In the genomic region with DNA sequence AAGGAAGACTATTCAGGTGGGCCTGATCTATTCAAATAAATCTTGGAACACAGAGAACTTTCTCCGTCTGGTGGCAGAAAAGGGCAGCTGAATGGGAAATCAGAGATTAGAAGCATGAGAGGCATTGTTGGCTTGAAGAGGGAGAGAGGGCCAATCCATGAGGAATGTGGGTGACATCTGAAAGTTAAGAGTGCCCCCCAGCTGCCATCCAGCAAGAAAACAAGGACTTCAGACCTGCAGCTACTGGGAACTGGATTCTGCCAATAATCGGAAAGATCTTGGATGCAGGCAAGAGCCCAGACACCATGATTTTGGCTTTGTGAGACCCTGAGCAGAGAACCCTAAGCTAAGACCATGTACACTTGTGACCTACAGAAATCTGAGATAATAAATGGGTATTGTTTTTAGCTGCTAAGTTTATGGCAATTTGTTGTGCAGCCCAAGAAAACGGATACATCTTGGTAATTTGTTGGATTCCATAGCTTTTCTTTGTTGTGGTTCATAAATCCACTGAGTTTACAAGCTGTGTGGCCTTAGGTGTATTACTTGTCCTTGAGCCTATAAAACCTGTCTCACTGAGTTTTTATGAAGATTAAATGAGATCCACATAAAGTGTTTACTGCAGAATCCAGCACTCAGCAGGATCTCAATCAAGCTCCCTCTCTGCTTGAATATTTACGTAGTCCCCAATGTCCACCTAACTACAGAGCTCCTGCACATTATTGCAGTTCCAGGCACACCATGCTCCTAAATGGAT, we compare ENCODE assay signal across 28 cellular contexts.
DNase-seq lines count a peak whose midpoint lies in the region; ATAC-seq, FAIRE-seq and TF ChIP-seq lines count a peak whose summit lies in the region.
"Had no signal": no experiment of that assay in that cellular context is flagged by ENCODE, and none has a peak within 500 bp of the region (broad histone marks: within the 10 kb centered on the region; RNA-seq: fewer than 3 reads in every experiment).

No MANE protein-coding gene starts in this region.

- H3K79me1 ChIP-seq in H1 (ENCODE audit: low read depth, low read length) = no peaks in the 10 kb centered on the region

- H2BK12ac ChIP-seq in H1 (ENCODE audit: low read depth, low read length) = no peak overlapping the region

- no peak overlapping the region for H3K4ac ChIP-seq in H1 (replicated peaks; ENCODE audit: insufficient read length, low read depth, low read length)

- H3K27ac ChIP-seq in H1 (ENCODE audit: low read depth, low read length) (no peak overlapping the region), psoas muscle (no peak overlapping the region)
- H3K27ac ChIP-seq: body of pancreas, spleen, tibial artery had no signal

- no peak overlapping the region for H2BK20ac ChIP-seq in H1 (ENCODE audit: low read length)

- H3K4me3 ChIP-seq in H1 (ENCODE audit: extremely low read depth in 1 of 4, insufficient read depth in 2 of 4, low read depth in 3 of 4, low read length in 4 of 4) (no peak overlapping the region), psoas muscle (no peak overlapping the region)
- H3K4me3 ChIP-seq: body of pancreas, spleen, tibial artery had no signal

- no peaks in the 10 kb centered on the region for H3K9me3 ChIP-seq in H1 (ENCODE audit: insufficient read depth in 2 of 2, low read depth in 1 of 2, low read length in 1 of 2)
- no peaks in the 10 kb centered on the region for H3K9me3 ChIP-seq in psoas muscle
- H3K9me3 ChIP-seq: body of pancreas, tibial artery had no signal

- H4K20me1 ChIP-seq in H1 (replicated peaks in 1 of 2; ENCODE audit: control insufficient read depth in 1 of 2, insufficient read depth in 2 of 2, low read length in 2 of 2) = no peaks in the 10 kb centered on the region

- no peaks in the 10 kb centered on the region for H3K79me2 ChIP-seq in H1 (ENCODE audit: control insufficient read depth in 1 of 2, insufficient read depth in 2 of 2, low read length in 2 of 2)

- H3K56ac ChIP-seq in H1 (replicated peaks; ENCODE audit: insufficient read length, low read depth, low read length) = no peak overlapping the region

- H3K36me3 ChIP-seq in H1 (ENCODE audit: control insufficient read depth in 2 of 4, insufficient read depth in 4 of 4, low read length in 3 of 4) (no peaks in the 10 kb centered on the region), psoas muscle (ENCODE audit: insufficient read depth in 1 of 2, low read depth in 1 of 2) (peaks cover 4 to 27% of the 10 kb centered on the region in 2 donors)

- no peak overlapping the region for H2AFZ ChIP-seq in H1 (ENCODE audit: low read length)

- TF ChIP-seq CTCF in HFFc6 (IDR thresholded peaks at IDR 0.05) (peak; percentile 9; the same call in 1 of the 2 replicates), H1 (IDR thresholded peaks at IDR 0.05; ENCODE audit: control extremely low read depth in 1 of 3, insufficient read depth in 1 of 3, low read depth in 1 of 3, low read length in 3 of 3) (peak; percentile 29 to 32 (median 30)), psoas muscle (IDR thresholded peaks at IDR 0.05) (no peak)

- H3K14ac ChIP-seq in H1 (ENCODE audit: insufficient read length) = no peak overlapping the region

- no peak overlapping the region for H2BK15ac ChIP-seq in H1 (ENCODE audit: low read length)

- H3K4me1 Mint-ChIP-seq in HFFc6 (ENCODE audit: low read depth) = peaks cover 21% of the 10 kb centered on the region
- peaks cover 6% of the 10 kb centered on the region for H3K4me1 Mint-ChIP-seq in stimulated activated memory B cell treated with anti-CD40 and anti-IgM and Interleukin-4, amounts not matched to agents 10 μg/mL and 1 μg/mL and 100 μg/mL, for 72 hours

- intact Hi-C loops in psoas muscle (cut with DNase I) = no loop called here

- no peak overlapping the region for H4K8ac ChIP-seq in H1 (ENCODE audit: extremely low read depth, insufficient read depth, low read length)

- H4K91ac ChIP-seq in H1 (replicated peaks; ENCODE audit: insufficient read length, low read length) = no peak overlapping the region

- WGBS in H1 (ENCODE audit: extremely low coverage in 1 of 2, insufficient coverage in 1 of 2, insufficient read length in 1 of 2, insufficient replicate concordance in 2 of 2, low coverage in 1 of 2, low lambda C conversion rate in 2 of 2, missing lambda C conversion rate in 1 of 2), 2 experiments = 80% methylated on average over 4 of the region's 4 CpGs; no CpG with 5 or more reads in 1 of the 2 experiments
- 61 to 74% (median 63%) methylated on average over 4 of the region's 4 CpGs for WGBS in psoas muscle, 3 donors

- H3K36me3 Mint-ChIP-seq in HFFc6 (ENCODE audit: low read depth) = peaks cover 7% of the 10 kb centered on the region; the same call in 1 of the 2 replicates
- no peaks in the 10 kb centered on the region for H3K36me3 Mint-ChIP-seq in stimulated activated memory B cell treated with anti-CD40 and anti-IgM and Interleukin-4, amounts not matched to agents 10 μg/mL and 1 μg/mL and 100 μg/mL, for 72 hours

- H3K27me3 Mint-ChIP-seq in HFFc6 (ENCODE audit: insufficient read depth) = peaks cover 3% of the 10 kb centered on the region
- peaks cover 17% of the 10 kb centered on the region for H3K27me3 Mint-ChIP-seq in stimulated activated memory B cell treated with anti-CD40 and anti-IgM and Interleukin-4, amounts not matched to agents 10 μg/mL and 1 μg/mL and 100 μg/mL, for 72 hours
- H3K27me3 Mint-ChIP-seq: stimulated activated naive CD8-positive, alpha-beta T cell treated with anti-CD3 and anti-CD28 coated beads, Interleukin-15, Interleukin-2, amounts not matched to agents 100 ng/mL and 50 ng/mL, for 24 hours had no signal

- H4K5ac ChIP-seq in H1 (ENCODE audit: insufficient read length, low read depth, low read length) = no peak overlapping the region

- peak; percentile 60 to 69 for TF ChIP-seq RAD21 in H1 (IDR thresholded peaks at IDR 0.05 in 1 of 2, conservative IDR thresholded peaks at IDR 0.05 in 1 of 2; ENCODE audit: low read depth in 2 of 2, low read length in 2 of 2)

- POLR2A ChIA-PET in H1 (lab: Charles Lee; ENCODE audit: partially characterized antibody) = no interaction called here

- no peak for FAIRE-seq in H1 (lab: Jason Lieb, UNC)
- FAIRE-seq: HTR-8/SVneo had no signal

- TF ChIP-seq POLR2A in H1 (IDR thresholded peaks at IDR 0.05; ENCODE audit: control extremely low read depth in 1 of 2, low read depth in 2 of 2, low read length in 2 of 2) = no peak

- H2BK5ac ChIP-seq in H1 (ENCODE audit: low read depth, low read length) = no peak overlapping the region

- DNase-seq in NCI-H345 (lab: John Stamatoyannopoulos, UW) = peak; percentile 2
- DNase-seq in NCI-H345 treated with DMSO at 0.1 percent for 48 hours (lab: John Stamatoyannopoulos, UW; ENCODE audit: unreplicated experiment) = no peak
- no peak for DNase-seq in HFFc6
- no peak for DNase-seq in H1 (ENCODE audit: low read depth in 1 of 2, low spot score in 2 of 2)
- no peak for DNase-seq in psoas muscle
- DNase-seq in NCI-H187 (lab: John Stamatoyannopoulos, UW) = no peak
- DNase-seq: activated CD4-positive, alpha-beta T cell treated with anti-CD3 and anti-CD28 coated beads, Interleukin-2, amount 50 U/mL, for 48 hours; activated CD4-positive, CD25-positive, alpha-beta regulatory T cell; activated CD8-positive, alpha-beta memory T cell treated with anti-CD3 and anti-CD28 coated beads, Interleukin-2, amount 50 U/mL, for 48 hours; activated effector memory CD4-positive, alpha-beta T cell treated with Interleukin-2 at 50 U/mL for 16 hours; body of pancreas; effector CD8-positive, alpha-beta T cell; foreskin melanocyte; GOT3; NCI-H1048; NCI-H1930; NCI-H226; occipital lobe; retina; spleen; stimulated activated CD4-positive, alpha-beta T cell treated with anti-CD3 and anti-CD28 coated beads, Interleukin-4, amount 100 ng/mL, for 4 hours; T-helper 9 cell; tibial artery had no signal

- CTCF ChIA-PET in H1 (lab: Charles Lee; ENCODE audit: partially characterized antibody) = interaction anchor here (0.6 to 3.9 kb wide), 27 partner anchors 8 to 390 kb away, joined by 3 to 25 read pairs (median 4); no protein-coding TSS in a partner anchor

- H3K9me3 Mint-ChIP-seq in HFFc6 = no peaks in the 10 kb centered on the region
- H3K9me3 Mint-ChIP-seq in stimulated activated memory B cell treated with anti-CD40 and anti-IgM and Interleukin-4, amounts not matched to agents 10 μg/mL and 1 μg/mL and 100 μg/mL, for 72 hours = no peaks in the 10 kb centered on the region
- H3K9me3 Mint-ChIP-seq: stimulated activated naive CD8-positive, alpha-beta T cell treated with anti-CD3 and anti-CD28 coated beads, Interleukin-15, Interleukin-2, amounts not matched to agents 100 ng/mL and 50 ng/mL, for 24 hours had no signal

- H3K4me2 ChIP-seq in H1 (ENCODE audit: insufficient read depth in 1 of 2, low read depth in 2 of 2, low read length in 2 of 2) = no peak overlapping the region

- no peak overlapping the region for H3K9ac ChIP-seq in H1 (replicated peaks in 1 of 4; ENCODE audit: extremely low read depth in 1 of 4, low read depth in 3 of 4, low read length in 3 of 4)

- no peak overlapping the region for H3K27ac Mint-ChIP-seq in HFFc6
- no peak overlapping the region for H3K27ac Mint-ChIP-seq in stimulated activated memory B cell treated with anti-CD40 and anti-IgM and Interleukin-4, amounts not matched to agents 10 μg/mL and 1 μg/mL and 100 μg/mL, for 72 hours

- H3K4me1 ChIP-seq in H1 (replicated peaks in 1 of 4; ENCODE audit: control insufficient read depth in 3 of 4, insufficient read depth in 4 of 4, low read length in 3 of 4) (no peaks in the 10 kb centered on the region), psoas muscle (no peaks in the 10 kb centered on the region)
- H3K4me1 ChIP-seq: body of pancreas had no signal

- no peaks in the 10 kb centered on the region; the same call in 1 of the 2 replicates for H3K23me2 ChIP-seq in H1 (ENCODE audit: low read depth, low read length)

- H3K23ac ChIP-seq in H1 (ENCODE audit: insufficient read length) = no peak overlapping the region

- peak in 3 of 4 donors; percentile 22 to 26 (median 26) for ATAC-seq in psoas muscle
- ATAC-seq in HG02970 (IDR thresholded peaks at IDR 0.05; ENCODE audit: low FRiP score, unreplicated experiment) = no peak
- no peak for ATAC-seq in stimulated activated memory B cell treated with anti-CD40 and anti-IgM and Interleukin-4, amounts not matched to agents 10 μg/mL and 1 μg/mL and 100 μg/mL, for 72 hours
- ATAC-seq: body of pancreas, esophagus mucosa had no signal

- H3K27me3 ChIP-seq in H1 (replicated peaks in 1 of 4; ENCODE audit: control insufficient read depth in 3 of 4, extremely low read depth in 1 of 4, insufficient read depth in 3 of 4, low read length in 3 of 4) = no peaks in the 10 kb centered on the region
- H3K27me3 ChIP-seq in psoas muscle (ENCODE audit: insufficient read depth in 3 of 3, low read length in 2 of 3) = no peaks in the 10 kb centered on the region
- H3K27me3 ChIP-seq: body of pancreas, spleen, tibial artery had no signal

- H2AK5ac ChIP-seq in H1 (ENCODE audit: low read depth, low read length) = no peak overlapping the region

- H3K4me3 Mint-ChIP-seq in HFFc6 = no peak overlapping the region
- H3K4me3 Mint-ChIP-seq in stimulated activated memory B cell treated with anti-CD40 and anti-IgM and Interleukin-4, amounts not matched to agents 10 μg/mL and 1 μg/mL and 100 μg/mL, for 72 hours = no peak overlapping the region
- H3K4me3 Mint-ChIP-seq: stimulated activated naive CD8-positive, alpha-beta T cell treated with anti-CD3 and anti-CD28 coated beads, Interleukin-15, Interleukin-2, amounts not matched to agents 100 ng/mL and 50 ng/mL, for 24 hours had no signal

- no peak overlapping the region for H3K18ac ChIP-seq in H1 (ENCODE audit: extremely low read depth, low read length)

- no peak overlapping the region for H2BK120ac ChIP-seq in H1 (replicated peaks; ENCODE audit: low read depth, low read length)

- no peak for TF ChIP-seq EP300 in H1 (IDR thresholded peaks at IDR 0.05; ENCODE audit: borderline replicate concordance in 1 of 2, low read depth in 2 of 2, low read length in 2 of 2)

Comparison
In these comparisons a context has a peak if more than half of its experiments do, and no peak if none do; other contexts are left out.
1. ATAC-seq: peak in psoas muscle (3 of 4); none in HG02970 (single experiment) and stimulated activated memory B cell treated with anti-CD40 and anti-IgM and Interleukin-4, amounts not matched to agents 10 μg/mL and 1 μg/mL and 100 μg/mL, for 72 hours (single experiment).